ENCODE assay signal across 8 cellular contexts in genomic region chr17:6651483-6652452, GRCh38. TPM values are rescaled to one million over a fixed set of nuclear protein-coding genes. Genes with fewer than 3 reads are reported as not detected.
DNase-seq lines count a peak whose midpoint lies in the region; ATAC-seq and TF ChIP-seq lines count a peak whose summit lies in the region.

C17orf100 (plus strand) TSS chr17:6651762; CDS start chr17:6651914, 152 bp downstream.
MED31 (minus strand) TSS chr17:6651605; CDS start chr17:6651528, 77 bp downstream.

- intact Hi-C loops in CD14-positive monocyte (cut with micrococcal nuclease) (loop anchor here in 1 of 2 donors (5.0 kb wide), 1 partner anchor 361 kb away; the partner anchor contains the start of gene RNASEK), lower leg skin (cut with DNase I; ENCODE audit: low total_unique reads) (no loop called here)

- POLR2A ChIA-PET in activated CD4-positive, alpha-beta memory T cell treated with anti-CD3 and anti-CD28 coated beads, Interleukin-2, amount 10 ng/mL, durations not matched to agents 7 days and 5 days (lab: Charles Lee) = interaction anchor here (1.2 to 4.5 kb wide), 3 partner anchors 9 to 363 kb away, joined by 3 to 71 read pairs (median 5); partner anchors contain the start of genes KIAA0753 and TXNDC17

- peaks cover 41 to 47% (median 43%) of the 10 kb centered on the region in 3 donors for H3K27me3 Mint-ChIP-seq in CD14-positive monocyte (ENCODE audit: low read depth in 3 of 3)
- no peaks in the 10 kb centered on the region for H3K27me3 Mint-ChIP-seq in activated CD4-positive, alpha-beta memory T cell treated with anti-CD3 and anti-CD28 coated beads, Interleukin-2, amount 10 ng/mL, durations not matched to agents 7 days and 5 days

- peaks cover 38 to 44% of the 10 kb centered on the region in 2 donors for H3K4me1 ChIP-seq in duodenal mucosa (ENCODE audit: control insufficient read depth in 1 of 2, insufficient read depth in 2 of 2, low read length in 2 of 2)

- TF ChIP-seq CTCF in CD14-positive monocyte (IDR thresholded peaks at IDR 0.05) (no peak), lower leg skin (IDR thresholded peaks at IDR 0.05) (no peak)

- H3K27me3 ChIP-seq in duodenal mucosa (ENCODE audit: control insufficient read depth in 1 of 2, insufficient read depth in 2 of 2, low read length in 2 of 2) = peaks cover 6 to 14% of the 10 kb centered on the region in 2 donors

- peak within 1 kb of the TSS; percentile 98 to 100 (median 99) for H3K27ac Mint-ChIP-seq in CD14-positive monocyte
- peak within 1 kb of the TSS; percentile 95 for H3K27ac Mint-ChIP-seq in activated CD4-positive, alpha-beta memory T cell treated with anti-CD3 and anti-CD28 coated beads, Interleukin-2, amount 10 ng/mL, durations not matched to agents 7 days and 5 days

- H3K9ac ChIP-seq in duodenal mucosa (ENCODE audit: low read depth in 1 of 2, low read length in 2 of 2) = peak within 1 kb of the TSS; percentile 81 to 97

- H3K27ac ChIP-seq in duodenal mucosa (ENCODE audit: low read depth, low read length) = peak within 1 kb of the TSS; percentile 93

- H3K36me3 Mint-ChIP-seq in CD14-positive monocyte = peaks cover 43 to 45% of the 10 kb centered on the region in 2 donors
- H3K36me3 Mint-ChIP-seq in activated CD4-positive, alpha-beta memory T cell treated with anti-CD3 and anti-CD28 coated beads, Interleukin-2, amount 10 ng/mL, durations not matched to agents 7 days and 5 days (ENCODE audit: low read depth) = peaks cover 39% of the 10 kb centered on the region

- H3K9me3 Mint-ChIP-seq in CD14-positive monocyte = peaks cover 0 to 14% (median 3%) of the 10 kb centered on the region in 7 donors
- no peaks in the 10 kb centered on the region for H3K9me3 Mint-ChIP-seq in activated CD4-positive, alpha-beta memory T cell treated with anti-CD3 and anti-CD28 coated beads, Interleukin-2, amount 10 ng/mL, durations not matched to agents 7 days and 5 days

- no peak for TF ChIP-seq POLR2A in lower leg skin (IDR thresholded peaks at IDR 0.05)

- CTCF ChIA-PET in activated CD4-positive, alpha-beta memory T cell treated with anti-CD3 and anti-CD28 coated beads, Interleukin-2, amount 10 ng/mL, durations not matched to agents 7 days and 5 days (lab: Charles Lee) = interaction anchor here (1.0 to 2.4 kb wide), 4 partner anchors 10 to 353 kb away, joined by 3 to 17 read pairs (median 8); partner anchors contain the start of gene TXNDC17

- peak; percentile 93 for ATAC-seq in GM19438 (IDR thresholded peaks at IDR 0.05; ENCODE audit: low read depth, unreplicated experiment)

- H3K4me3 ChIP-seq in duodenal mucosa (ENCODE audit: low read depth in 1 of 2, low read length in 2 of 2) (peak within 1 kb of the TSS; percentile 92 to 100), lower leg skin (ENCODE audit: low read depth, poor library complexity, severe bottlenecking) (peak within 1 kb of the TSS; percentile 68)

- H3K36me3 ChIP-seq in duodenal mucosa (ENCODE audit: control insufficient read depth in 1 of 2, insufficient read depth in 2 of 2, low read length in 2 of 2) = peaks cover 0 to 17% of the 10 kb centered on the region in 2 donors

- 1 to 4% methylated on average over 16 to 41 of the region's 79 CpGs for WGBS in lower leg skin, 2 donors

- DNase-seq in CD14-positive monocyte (ENCODE audit: low spot score) = peak; percentile 97
- peak; percentile 98 for DNase-seq in HK-2 (ENCODE audit: unreplicated experiment)
- peak; percentile 80 for DNase-seq in NCI-H82 treated with DMSO at 0.1 percent for 48 hours (lab: John Stamatoyannopoulos, UW; ENCODE audit: unreplicated experiment)
- DNase-seq in activated CD4-positive, alpha-beta memory T cell treated with anti-CD3 and anti-CD28 coated beads, Interleukin-2, amount 10 ng/mL, durations not matched to agents 7 days and 5 days = peak; percentile 96
- DNase-seq in lower leg skin (ENCODE audit: low spot score in 2 of 2) = peak; percentile 93 to 99
- DNase-seq in stimulated activated CD4-positive, alpha-beta T cell treated with anti-CD3 and anti-CD28 coated beads, Interleukin-4, amount 100 ng/mL, for 4 hours = peak; percentile 90 to 92

- H3K9me3 ChIP-seq in duodenal mucosa (ENCODE audit: control insufficient read depth in 1 of 2, low read length in 2 of 2) = no peaks in the 10 kb centered on the region

- peak within 1 kb of the TSS; percentile 96 to 99 for H3K4me3 Mint-ChIP-seq in CD14-positive monocyte
- peak within 1 kb of the TSS; percentile 91 for H3K4me3 Mint-ChIP-seq in activated CD4-positive, alpha-beta memory T cell treated with anti-CD3 and anti-CD28 coated beads, Interleukin-2, amount 10 ng/mL, durations not matched to agents 7 days and 5 days

- H3K4me1 Mint-ChIP-seq in CD14-positive monocyte = peaks cover 52% of the 10 kb centered on the region
- peaks cover 63% of the 10 kb centered on the region for H3K4me1 Mint-ChIP-seq in activated CD4-positive, alpha-beta memory T cell treated with anti-CD3 and anti-CD28 coated beads, Interleukin-2, amount 10 ng/mL, durations not matched to agents 7 days and 5 days

RNA-seq across cellular contexts. Expression of gene C17orf100, which starts in this region (rescaled TPM):
- 1 to 10 TPM; 1.2 to 1.8 TPM for polyA plus RNA-seq in CD14-positive monocyte
- 1 to 10 TPM; 1.1 to 1.9 TPM for total RNA-seq in activated CD4-positive, alpha-beta memory T cell treated with anti-CD3 and anti-CD28 coated beads, Interleukin-2, amount 10 ng/mL, durations not matched to agents 7 days and 5 days
- total RNA-seq in lower leg skin = 1 to 10 TPM in 2 of 4 donors, under 1 TPM in 2; 0.81 to 3.3 (median 1.6) TPM

RNA-seq across cellular contexts. Expression of gene MED31, which starts in this region (rescaled TPM):
- 10 to 100 TPM; 33.6 to 38.2 TPM for polyA plus RNA-seq in CD14-positive monocyte
- total RNA-seq in activated CD4-positive, alpha-beta memory T cell treated with anti-CD3 and anti-CD28 coated beads, Interleukin-2, amount 10 ng/mL, durations not matched to agents 7 days and 5 days = 10 to 100 TPM; 26.0 to 26.3 TPM
- 10 to 100 TPM in 2 of 4 donors, 1 to 10 TPM in 2; 2.4 to 16.5 (median 9.8) TPM for total RNA-seq in lower leg skin

Comparison
In these comparisons a context has a peak if more than half of its experiments do, and no peak if none do; other contexts are left out.
1. Peak in every context shown above with its lines: DNase-seq, ATAC-seq, H3K4me3 ChIP-seq and H3K27ac ChIP-seq.